Comparison of ENCODE assay signal across 1 cellular context in the genomic region with DNA sequence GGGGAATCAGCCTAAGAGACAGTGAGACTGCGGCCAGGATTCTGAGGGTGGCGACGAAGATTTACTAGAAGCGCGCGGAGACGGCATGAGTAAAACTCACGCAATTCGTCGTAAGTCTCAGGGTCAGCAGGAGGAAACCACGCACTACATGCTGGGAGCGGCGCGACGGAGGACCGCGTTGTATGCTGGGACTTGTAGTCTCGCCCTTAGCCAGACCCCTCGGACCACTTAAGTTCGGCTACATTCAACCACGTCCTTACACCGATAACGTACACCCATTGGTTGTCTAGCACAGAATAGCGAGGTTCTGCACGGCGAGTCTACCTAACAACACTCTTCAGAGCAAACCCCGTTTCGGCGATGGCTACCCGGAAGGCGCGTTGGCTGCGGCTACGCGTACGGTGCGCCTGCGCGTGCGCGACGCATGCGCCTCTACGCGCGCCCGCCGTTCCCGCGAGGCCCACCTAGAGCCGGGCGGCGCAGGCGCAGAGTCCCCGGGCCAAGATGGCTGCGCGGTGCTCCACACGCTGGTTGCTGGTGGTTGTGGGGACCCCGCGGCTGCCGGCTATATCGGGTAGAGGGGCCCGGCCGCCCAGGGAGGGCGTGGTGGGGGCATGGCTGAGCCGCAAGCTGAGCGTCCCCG.
TF ChIP-seq lines count a peak whose summit lies in the region.

Gene DNAJA3, plus strand, starts transcription at position 491 of the 643 bp plus-strand sequence. Its CDS starts 14 bp downstream, at position 505.

TF ChIP-seq in GM12878, 131 proteins besides CTCF, POLR2A, EP300 and RAD21 (continued from another document and continues in another):
- TF ChIP-seq HSF1 (IDR thresholded peaks at IDR 0.05; ENCODE audit: low read depth, low read length) (no peak), TCF12 (IDR thresholded peaks at IDR 0.05; ENCODE audit: low read depth, low read length) (no peak), NFIC (IDR thresholded peaks at IDR 0.05; ENCODE audit: low read depth, low read length) (no peak), KDM1A (IDR thresholded peaks at IDR 0.05; ENCODE audit: borderline replicate concordance) (no peak), MYC (IDR thresholded peaks at IDR 0.05; ENCODE audit: insufficient read depth, insufficient read length, insufficient replicate concordance, low read length, severe bottlenecking) (no peak), LARP7 (IDR thresholded peaks at IDR 0.05) (peak; percentile 92), JUND (IDR thresholded peaks at IDR 0.05; ENCODE audit: low read depth, low read length) (no peak), BACH1 (IDR thresholded peaks at IDR 0.05; ENCODE audit: borderline replicate concordance) (0 out of 2 replicates have a peak, but pooled peaks have one; percentile 60), POU2F2 (IDR thresholded peaks at IDR 0.05; ENCODE audit: borderline replicate concordance, low read depth, low read length) (peak; percentile 67; the same call in 2 of the 3 replicates), JUNB (IDR thresholded peaks at IDR 0.05) (no peak), SUZ12 (IDR thresholded peaks at IDR 0.05; ENCODE audit: unreplicated experiment) (no peak), CHD2 (IDR thresholded peaks at IDR 0.05; ENCODE audit: borderline replicate concordance, low read depth, low read length) (peak; percentile 99), NR2F1 (conservative IDR thresholded peaks at IDR 0.05) (0 out of 2 replicates have a peak, but pooled peaks have one; percentile 52), SMC3 (IDR thresholded peaks at IDR 0.05; ENCODE audit: borderline replicate concordance, low read length) (no peak), E2F8 (IDR thresholded peaks at IDR 0.05; ENCODE audit: low read depth, partially characterized antibody) (no peak), ZNF384 (IDR thresholded peaks at IDR 0.05; ENCODE audit: borderline replicate concordance, low read depth, low read length) (no peak), POLR2AphosphoS5 (IDR thresholded peaks at IDR 0.05; ENCODE audit: low read length) (peak; percentile 98), SMAD1 (IDR thresholded peaks at IDR 0.05; ENCODE audit: low read depth, partially characterized antibody) (peak; percentile 90), DPF2 (IDR thresholded peaks at IDR 0.05) (0 out of 2 replicates have a peak, but pooled peaks have one; percentile 53), REST (IDR thresholded peaks at IDR 0.05; ENCODE audit: low read depth, low read length) (0 out of 2 replicates have a peak, but pooled peaks have one; percentile 23), RUNX3 (IDR thresholded peaks at IDR 0.05; ENCODE audit: low read length) (peak; percentile 68), FOXK2 (IDR thresholded peaks at IDR 0.05) (no peak), ZNF592 (IDR thresholded peaks at IDR 0.05) (no peak), ZNF274 (IDR thresholded peaks at IDR 0.05; ENCODE audit: insufficient read depth, insufficient read length) (no peak), E4F1 (IDR thresholded peaks at IDR 0.05; ENCODE audit: borderline replicate concordance, partially characterized antibody) (peak; percentile 95), MXI1 (IDR thresholded peaks at IDR 0.05; ENCODE audit: low read depth, low read length) (peak; percentile 84; the same call in 1 of the 2 replicates), SREBF1 (IDR thresholded peaks at IDR 0.05; ENCODE audit: low read length) (no peak; the same call in 1 of the 2 replicates), SIN3A (IDR thresholded peaks at IDR 0.05; ENCODE audit: low read depth, low read length) (peak; percentile 75; the same call in 1 of the 2 replicates), PBX3 (IDR thresholded peaks at IDR 0.05; ENCODE audit: insufficient replicate concordance, low read depth, low read length) (no peak)
- TF ChIP-seq, protein P1, sequence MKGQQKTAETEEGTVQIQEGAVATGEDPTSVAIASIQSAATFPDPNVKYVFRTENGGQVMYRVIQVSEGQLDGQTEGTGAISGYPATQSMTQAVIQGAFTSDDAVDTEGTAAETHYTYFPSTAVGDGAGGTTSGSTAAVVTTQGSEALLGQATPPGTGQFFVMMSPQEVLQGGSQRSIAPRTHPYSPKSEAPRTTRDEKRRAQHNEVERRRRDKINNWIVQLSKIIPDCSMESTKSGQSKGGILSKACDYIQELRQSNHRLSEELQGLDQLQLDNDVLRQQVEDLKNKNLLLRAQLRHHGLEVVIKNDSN (IDR thresholded peaks at IDR 0.05; ENCODE audit: borderline replicate concordance, extremely low read length, insufficient read depth, low read depth, low read length), result no peak
- TF ChIP-seq, protein P2, sequence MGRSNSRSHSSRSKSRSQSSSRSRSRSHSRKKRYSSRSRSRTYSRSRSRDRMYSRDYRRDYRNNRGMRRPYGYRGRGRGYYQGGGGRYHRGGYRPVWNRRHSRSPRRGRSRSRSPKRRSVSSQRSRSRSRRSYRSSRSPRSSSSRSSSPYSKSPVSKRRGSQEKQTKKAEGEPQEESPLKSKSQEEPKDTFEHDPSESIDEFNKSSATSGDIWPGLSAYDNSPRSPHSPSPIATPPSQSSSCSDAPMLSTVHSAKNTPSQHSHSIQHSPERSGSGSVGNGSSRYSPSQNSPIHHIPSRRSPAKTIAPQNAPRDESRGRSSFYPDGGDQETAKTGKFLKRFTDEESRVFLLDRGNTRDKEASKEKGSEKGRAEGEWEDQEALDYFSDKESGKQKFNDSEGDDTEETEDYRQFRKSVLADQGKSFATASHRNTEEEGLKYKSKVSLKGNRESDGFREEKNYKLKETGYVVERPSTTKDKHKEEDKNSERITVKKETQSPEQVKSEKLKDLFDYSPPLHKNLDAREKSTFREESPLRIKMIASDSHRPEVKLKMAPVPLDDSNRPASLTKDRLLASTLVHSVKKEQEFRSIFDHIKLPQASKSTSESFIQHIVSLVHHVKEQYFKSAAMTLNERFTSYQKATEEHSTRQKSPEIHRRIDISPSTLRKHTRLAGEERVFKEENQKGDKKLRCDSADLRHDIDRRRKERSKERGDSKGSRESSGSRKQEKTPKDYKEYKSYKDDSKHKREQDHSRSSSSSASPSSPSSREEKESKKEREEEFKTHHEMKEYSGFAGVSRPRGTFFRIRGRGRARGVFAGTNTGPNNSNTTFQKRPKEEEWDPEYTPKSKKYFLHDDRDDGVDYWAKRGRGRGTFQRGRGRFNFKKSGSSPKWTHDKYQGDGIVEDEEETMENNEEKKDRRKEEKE (IDR thresholded peaks at IDR 0.05), result no peak
